In genomic region chr5:96439477-96440184, GRCh38 we compare ENCODE assay signal across 9 cellular contexts. TPM values are rescaled to one million over a fixed set of nuclear protein-coding genes. Genes with fewer than 3 reads are reported as not detected.
A peak's percentile ranks its signal among the peaks of the same experiment; 100 is the strongest.
DNase-seq lines count a peak whose midpoint lies in the region; ATAC-seq, FAIRE-seq and TF ChIP-seq lines count a peak whose summit lies in the region.
"Had no signal": no experiment of that assay in that cellular context is flagged by ENCODE, and none has a peak within 500 bp of the region (broad histone marks: within the 10 kb centered on the region; RNA-seq: fewer than 3 reads in every experiment).

No MANE protein-coding gene starts in this region.

- no peaks in the 10 kb centered on the region for H3K36me3 ChIP-seq in GM12878 (ENCODE audit: control insufficient read depth in 2 of 2, insufficient read depth in 2 of 2, low read length in 1 of 2)
- no peaks in the 10 kb centered on the region for H3K36me3 ChIP-seq in H7 (replicated peaks; ENCODE audit: control insufficient read depth, insufficient read depth, low read length)

- RAD21 ChIA-PET in GM12878 (lab: Charles Lee; ENCODE audit: unreplicated experiment): interaction anchor here (0.8 to 2.7 kb wide), 16 partner anchors 9 to 591 kb away, joined by 3 to 21 read pairs (median 5); no protein-coding TSS in a partner anchor

- POLR2A ChIA-PET in GM12878 (lab: Charles Lee): interaction anchor here (0.6 to 0.7 kb wide), 7 partner anchors 8 to 1659 kb away, joined by 3 to 5 read pairs (median 4); no protein-coding TSS in a partner anchor

- H3K4me1 ChIP-seq in GM12878 (ENCODE audit: control insufficient read depth, insufficient read depth, low read length): peaks cover 11% of the 10 kb centered on the region

- 0 out of 2 replicates have a peak overlapping the region, but pooled peaks have one; percentile 1 for H3K9ac ChIP-seq in GM12878 (ENCODE audit: control insufficient read depth, insufficient read depth, low read length)

- H3K4me3 ChIP-seq in GM12864 (ENCODE audit: low read depth, low read length) (peak overlapping the region; percentile 3; the same call in 1 of the 2 replicates), GM12878 (peak overlapping the region; percentile 28; the same call in 1 of the 2 replicates), H7 (ENCODE audit: insufficient read depth, low read depth, low read length) (no peak overlapping the region)

- peak overlapping the region; percentile 68 for H2AFZ ChIP-seq in GM12878 (ENCODE audit: control insufficient read depth, low read depth, low read length)

- SMC1A ChIA-PET in GM12878 (lab: Charles Lee; ENCODE audit: uncharacterized antibody, unreplicated experiment): interaction anchor here (0.6 to 2.9 kb wide), 27 partner anchors 8 to 1430 kb away, joined by 3 to 47 read pairs (median 3); no protein-coding TSS in a partner anchor

- H4K20me1 ChIP-seq in GM12878 (ENCODE audit: control insufficient read depth, insufficient read depth): no peaks in the 10 kb centered on the region

- peak; percentile 27 for TF ChIP-seq CTCF in GM12864 (IDR thresholded peaks at IDR 0.05; ENCODE audit: low read depth, low read length, missing control alignments)
- no peak for TF ChIP-seq CTCF in GM20000 (IDR thresholded peaks at IDR 0.05; ENCODE audit: extremely low read depth, missing control alignments)
- peak; percentile 17 to 54 (median 33); a peak in 5 of 6 replicates for TF ChIP-seq CTCF in GM12878 (IDR thresholded peaks at IDR 0.05 in 2 of 3, conservative IDR thresholded peaks at IDR 0.05 in 1 of 3; ENCODE audit: control insufficient read depth in 2 of 3, extremely low read depth in 1 of 3, insufficient read depth in 1 of 3, low read depth in 3 of 3, low read length in 3 of 3)

- DNase-seq in GM12864 (ENCODE audit: low read depth) (peak; percentile 71), GM20000 (ENCODE audit: low spot score) (peak; percentile 56), GM12878 (ENCODE audit: low read depth, low spot score) (peak; percentile 56), NCI-H2171 (lab: John Stamatoyannopoulos, UW) (no peak), H7 (no peak), NCI-H1105 treated with DMSO at 0.1 percent for 48 hours (lab: John Stamatoyannopoulos, UW) (no peak), NCI-H345 (lab: John Stamatoyannopoulos, UW) (no peak)
- DNase-seq: activated T-cell treated with anti-CD3 and anti-CD28 coated beads for 4 hours had no signal

- peak overlapping the region; percentile 48 for H3K27ac ChIP-seq in GM12878 (ENCODE audit: control insufficient read depth, insufficient read depth)

- peak in 1 of 2 experiments; percentile 52; a peak in 1 of 4 replicates for TF ChIP-seq EP300 in GM12878 (IDR thresholded peaks at IDR 0.05; ENCODE audit: borderline replicate concordance in 1 of 2, control insufficient read depth in 1 of 2, low read depth in 2 of 2, low read length in 2 of 2)

- H3K4me2 ChIP-seq in GM12878 (ENCODE audit: control insufficient read depth, insufficient read depth): peak overlapping the region; percentile 74

- intact Hi-C loops in GM12878 (cut with micrococcal nuclease; ENCODE audit: unreplicated experiment): loop anchor here (1.0 to 10.0 kb wide), 4 partner anchors 95 to 582 kb away; no protein-coding TSS in a partner anchor

- no peaks in the 10 kb centered on the region for H3K79me2 ChIP-seq in GM12878 (ENCODE audit: control insufficient read depth, insufficient read depth, low read length)

- ATAC-seq in HG03139 (IDR thresholded peaks at IDR 0.05; ENCODE audit: unreplicated experiment) (peak; percentile 94), GM12878 (peak; percentile 96)

- no TSS peak for BruUV-seq in GM12878 (replicated peaks; lab: Mats Ljungman, UMichigan)

- H3K9me3 ChIP-seq in GM12878 (replicated peaks; ENCODE audit: control insufficient read depth, insufficient read depth, low read length): no peaks in the 10 kb centered on the region

- peak; percentile 84 for FAIRE-seq in GM12878 (lab: Jason Lieb, UNC)

- no peak for TF ChIP-seq POLR2A in GM12878 (IDR thresholded peaks at IDR 0.05; ENCODE audit: low read depth, low read length)

- WGBS in GM12878 (ENCODE audit: insufficient coverage, insufficient replicate concordance, low lambda C conversion rate, missing lambda C conversion rate): 0% methylated on average over 3 of the region's 3 CpGs

- CTCF ChIA-PET in GM12878 (lab: Yijun Ruan, JAX): interaction anchor here (0.6 to 5.3 kb wide), 33 partner anchors 8 to 995 kb away, joined by 3 to 102 read pairs (median 4); no protein-coding TSS in a partner anchor

- H3K27me3 ChIP-seq in GM12878 (replicated peaks in 1 of 2; ENCODE audit: control insufficient read depth in 2 of 2, insufficient read depth in 2 of 2, low read length in 1 of 2) (no peaks in the 10 kb centered on the region), H7 (ENCODE audit: control insufficient read depth, insufficient read depth, low read length) (peaks cover 6% of the 10 kb centered on the region; the same call in 1 of the 2 replicates)

- peak; percentile 49 for TF ChIP-seq RAD21 in GM12878 (IDR thresholded peaks at IDR 0.05; ENCODE audit: insufficient read depth, low read depth, low read length)

- in situ Hi-C loops in GM12878 (cut with MboI): loop anchor here (5.0 kb wide), 1 partner anchor 582 kb away; no protein-coding TSS in a partner anchor

TF ChIP-seq in GM12878, 131 proteins besides CTCF, POLR2A, EP300 and RAD21 (continues in another document):
- TF ChIP-seq ZNF274 (IDR thresholded peaks at IDR 0.05; ENCODE audit: insufficient read depth, insufficient read length) (no peak), SREBF1 (IDR thresholded peaks at IDR 0.05; ENCODE audit: low read length) (no peak), ATF3 (IDR thresholded peaks at IDR 0.05; ENCODE audit: borderline replicate concordance, extremely low read depth, low read depth, low read length) (no peak), ZBTB4 (CRISPR knock-in tag; IDR thresholded peaks at IDR 0.05) (no peak), KAT2A (conservative IDR thresholded peaks at IDR 0.05; ENCODE audit: control insufficient read depth, low read depth, low read length) (no peak), NKRF (conservative IDR thresholded peaks at IDR 0.05) (no peak)

RNA-seq across cellular contexts. Expression of gene PCSK1, which starts 6.6 kb away (rescaled TPM):
- not detected in 2 replicates for total RNA-seq in GM12878 (2013; cell fraction: nucleolus; rRNA removed)
- total RNA-seq in GM12878 (2014; rRNA removed) (0.05 and 0.06 TPM in 2 replicates), GM12878 (2014; rRNA removed; fragmentation: Illumina TruSeq; extraction: Trizol) (not detected in 2 replicates), GM12878 (2021) (0.08 TPM in 1 of 2 replicates, not detected in the other)
- not detected for polyA plus RNA-seq in GM12878 (2011; ENCODE audit: low read depth)
- polyA plus RNA-seq in GM12878 (2011; rRNA removed) (0.20 and 0.35 TPM in 2 replicates), GM12878 (2014; fragmentation: Illumina TruSeq; extraction: Trizol) (0.03 and 0.10 TPM in 2 replicates), GM12878 (2014; fragmentation: Nextera tagmentation; extraction: Ambion mirVana) (under 1 TPM in 1 of 2 experiments, not detected in 1; 0.06 TPM), GM12878 (2014; rRNA removed) (0.01 TPM in 1 of 2 replicates, not detected in the other), GM12878 (2016; fragmentation: Nextera tagmentation; extraction: Ambion mirVana) (under 1 TPM in 1 of 2 experiments, not detected in 1; 0.24 TPM)
- 0.04 and 0.05 TPM in 2 replicates for polyA plus RNA-seq in GM12878 (2011; cell fraction: cytosol; rRNA removed)
- 0.09 and 0.26 TPM in 2 replicates for polyA plus RNA-seq in GM12878 (2011; cell fraction: nucleus; rRNA removed)
- polyA plus RNA-seq in GM12878 (2012): not detected in 2 replicates
- polyA minus RNA-seq in GM12878 (2011; rRNA and poly(A)+ RNA removed): 0.05 and 0.66 TPM in 2 replicates
- 0.83 TPM in 1 of 2 replicates, not detected in the other for polyA minus RNA-seq in GM12878 (2011; cell fraction: cytosol; rRNA and poly(A)+ RNA removed)
- polyA minus RNA-seq in GM12878 (2011; cell fraction: nucleus; rRNA and poly(A)+ RNA removed): 0.29 TPM in 1 of 2 replicates, not detected in the other
- total RNA-seq in H7 (2014; rRNA removed; shearing (Covaris generic)): 3.1 and 9.2 TPM in 2 replicates

Comparison
In these comparisons a context has a peak if more than half of its experiments do, and no peak if none do; other contexts are left out.
1. DNase-seq: peak in GM12864 (single experiment), GM20000 (single experiment) and GM12878 (single experiment); none in NCI-H2171 (single experiment), H7 (single experiment), NCI-H1105 treated with DMSO at 0.1 percent for 48 hours (single experiment) and NCI-H345 (single experiment).